18 cellular contexts compared by ENCODE assay signal in genomic region chr6:31762356-31762755, GRCh38. TPM values are rescaled to one million over a fixed set of nuclear protein-coding genes. Genes with fewer than 3 reads are reported as not detected.
DNase-seq lines count a peak whose midpoint lies in the region; ATAC-seq and TF ChIP-seq lines count a peak whose summit lies in the region.
"Had no signal": no experiment of that assay in that cellular context is flagged by ENCODE, and none has a peak within 500 bp of the region (broad histone marks: within the 10 kb centered on the region; RNA-seq: fewer than 3 reads in every experiment).

SAPCD1 (plus strand) TSS chr6:31762656; CDS start chr6:31763055, 399 bp downstream.

- peak within 1 kb of the TSS; percentile 2; the same call in 1 of the 3 replicates for H3K4me3 Mint-ChIP-seq in GM23338
- no peak within 1 kb of the TSS for H3K4me3 Mint-ChIP-seq in activated CD8-positive, alpha-beta T cell treated with anti-CD3 and anti-CD28 coated beads, Interleukin-2, amount 10 ng/mL, durations not matched to agents 7 days and 5 days
- H3K4me3 Mint-ChIP-seq: immature natural killer cell had no signal

- H2BK5ac ChIP-seq in mesendoderm (ENCODE audit: low read length), result no peak within 1 kb of the TSS

- intact Hi-C loops in A673 (cut with micrococcal nuclease; ENCODE audit: unreplicated experiment), result no loop called here

- H3K4me1 Mint-ChIP-seq in GM23338, result peaks cover 24% of the 10 kb centered on the region
- peaks cover 12% of the 10 kb centered on the region for H3K4me1 Mint-ChIP-seq in activated CD8-positive, alpha-beta T cell treated with anti-CD3 and anti-CD28 coated beads, Interleukin-2, amount 10 ng/mL, durations not matched to agents 7 days and 5 days (ENCODE audit: low read depth)
- H3K4me1 Mint-ChIP-seq: immature natural killer cell had no signal

- H3K9me2 ChIP-seq in GM23338 (ENCODE audit: insufficient read depth) (no peaks in the 10 kb centered on the region), Karpas-422 (replicated peaks; ENCODE audit: insufficient read depth, low read length) (no peaks in the 10 kb centered on the region)

- CTCF ChIA-PET in A673 (lab: Charles Lee), result no interaction called here
- CTCF ChIA-PET in activated CD8-positive, alpha-beta T cell treated with anti-CD3 and anti-CD28 coated beads, Interleukin-2, amount 10 ng/mL, durations not matched to agents 7 days and 5 days (lab: Charles Lee), result no interaction called here

- no peaks in the 10 kb centered on the region for H3K4me1 ChIP-seq in A673 (ENCODE audit: insufficient read depth, low read length, poor library complexity, severe bottlenecking)
- peaks cover 14% of the 10 kb centered on the region for H3K4me1 ChIP-seq in GM23338 (ENCODE audit: insufficient read depth)
- H3K4me1 ChIP-seq in mesendoderm (ENCODE audit: control insufficient read depth, low read depth, low read length), result peaks cover 5% of the 10 kb centered on the region
- H3K4me1 ChIP-seq in Karpas-422 (ENCODE audit: low read length), result no peaks in the 10 kb centered on the region

- DNase-seq in A673 (ENCODE audit: low spot score) (no peak), GM23338 (ENCODE audit: low spot score) (no peak), mesendoderm (no peak), Karpas-422 (no peak), NCI-H524 (lab: John Stamatoyannopoulos, UW) (no peak)
- DNase-seq in activated CD8-positive, alpha-beta T cell treated with anti-CD3 and anti-CD28 coated beads, Interleukin-2, amount 10 ng/mL, durations not matched to agents 7 days and 5 days, result no peak
- DNase-seq: aorta; C1 segment of cervical spinal cord; dorsolateral prefrontal cortex; immature natural killer cell; NCI-H2081; NCI-H774; stimulated activated CD4-positive, alpha-beta T cell treated with anti-CD3 and anti-CD28 coated beads, Interleukin-1b, Interleukin-23, amount 100 ng/mL, for 48 hours; stimulated activated CD8-positive, alpha-beta memory T cell treated with anti-CD3 and anti-CD28 coated beads, Interleukin-4, amount 100 ng/mL, for 48 hours had no signal

- ATAC-seq in GM23338 (no peak), GM18517 (IDR thresholded peaks at IDR 0.05; ENCODE audit: unreplicated experiment) (no peak), GM19328 (IDR thresholded peaks at IDR 0.05; ENCODE audit: unreplicated experiment) (no peak)
- no peak for ATAC-seq in activated CD8-positive, alpha-beta T cell treated with anti-CD3 and anti-CD28 coated beads, Interleukin-2, amount 10 ng/mL, durations not matched to agents 7 days and 5 days
- ATAC-seq: gastroesophageal sphincter had no signal

- H3K4me2 ChIP-seq in GM23338 (no peak within 1 kb of the TSS), mesendoderm (ENCODE audit: low read length) (no peak within 1 kb of the TSS), Karpas-422 (ENCODE audit: low read depth, low read length, poor library complexity, severe bottlenecking) (no peak within 1 kb of the TSS)

- TF ChIP-seq CTCF in A673 (conservative IDR thresholded peaks at IDR 0.05; ENCODE audit: low read depth, low read length) (no peak), GM23338 (conservative IDR thresholded peaks at IDR 0.05; ENCODE audit: low read depth in 2 of 2) (no peak)

- no peak within 1 kb of the TSS for H3K4ac ChIP-seq in mesendoderm (ENCODE audit: low read depth, low read length)

- H2BK120ac ChIP-seq in mesendoderm (ENCODE audit: low read depth, low read length), result no peak within 1 kb of the TSS

- WGBS in mesendoderm (ENCODE audit: extremely low coverage, insufficient coverage, low lambda C conversion rate), result no CpG with 5 or more reads among the region's 4 CpGs

- no peak within 1 kb of the TSS for H3K4me3 ChIP-seq in A673 (ENCODE audit: low read depth, low read length, poor library complexity, severe bottlenecking)
- H3K4me3 ChIP-seq in GM23338, result no peak within 1 kb of the TSS
- H3K4me3 ChIP-seq in mesendoderm (ENCODE audit: low read length), result no peak within 1 kb of the TSS
- no peak within 1 kb of the TSS for H3K4me3 ChIP-seq in Karpas-422 (ENCODE audit: low read length)
- H3K4me3 ChIP-seq: dorsolateral prefrontal cortex, gastroesophageal sphincter, HAP-1 had no signal

- H3K27ac ChIP-seq in A673 (ENCODE audit: low read depth, low read length, poor library complexity, severe bottlenecking), result peak within 1 kb of the TSS; percentile 57
- no peak within 1 kb of the TSS for H3K27ac ChIP-seq in GM23338 (ENCODE audit: low read depth)
- H3K27ac ChIP-seq in mesendoderm (ENCODE audit: low read depth, low read length), result peak within 1 kb of the TSS; percentile 25
- H3K27ac ChIP-seq in Karpas-422 (ENCODE audit: low read length), result no peak within 1 kb of the TSS
- H3K27ac ChIP-seq: gastroesophageal sphincter had no signal

- POLR2A ChIA-PET in A673 (lab: Charles Lee; ENCODE audit: low non-redundant PET), result no interaction called here
- POLR2A ChIA-PET in activated CD8-positive, alpha-beta T cell treated with anti-CD3 and anti-CD28 coated beads, Interleukin-2, amount 10 ng/mL, durations not matched to agents 7 days and 5 days (lab: Charles Lee), result no interaction called here

- no peak within 1 kb of the TSS for H4K5ac ChIP-seq in mesendoderm (ENCODE audit: low read length)

- H3K23ac ChIP-seq in mesendoderm (ENCODE audit: low read length), result no peak within 1 kb of the TSS

- no peaks in the 10 kb centered on the region for H3K79me1 ChIP-seq in mesendoderm (ENCODE audit: low read length)

- peak within 1 kb of the TSS; percentile 59; the same call in 1 of the 2 replicates for H3K27ac Mint-ChIP-seq in GM23338
- H3K27ac Mint-ChIP-seq in activated CD8-positive, alpha-beta T cell treated with anti-CD3 and anti-CD28 coated beads, Interleukin-2, amount 10 ng/mL, durations not matched to agents 7 days and 5 days, result peak within 1 kb of the TSS; percentile 61

- H3K9ac ChIP-seq in mesendoderm (ENCODE audit: low read length) (peak within 1 kb of the TSS; percentile 15), Karpas-422 (ENCODE audit: low read length) (no peak within 1 kb of the TSS)

- 0 out of 2 replicates have a peak, but pooled peaks cover 2% of the 10 kb centered on the region for H3F3A ChIP-seq in GM23338 (replicated peaks; ENCODE audit: low read depth)

- H3K79me2 ChIP-seq in GM23338 (replicated peaks; ENCODE audit: insufficient read depth) (no peaks in the 10 kb centered on the region), mesendoderm (ENCODE audit: control insufficient read depth, insufficient read depth, low read length) (no peaks in the 10 kb centered on the region), Karpas-422 (ENCODE audit: low read length) (no peaks in the 10 kb centered on the region)

- H3K36me3 Mint-ChIP-seq in GM23338 (ENCODE audit: low read depth), result peaks cover 22% of the 10 kb centered on the region
- H3K36me3 Mint-ChIP-seq in activated CD8-positive, alpha-beta T cell treated with anti-CD3 and anti-CD28 coated beads, Interleukin-2, amount 10 ng/mL, durations not matched to agents 7 days and 5 days (ENCODE audit: low read depth), result peaks cover 47% of the 10 kb centered on the region

- peaks cover 59% of the 10 kb centered on the region for H3K36me3 ChIP-seq in A673 (ENCODE audit: insufficient read depth, low read length, poor library complexity, severe bottlenecking)
- no peaks in the 10 kb centered on the region for H3K36me3 ChIP-seq in GM23338 (ENCODE audit: insufficient read depth)
- H3K36me3 ChIP-seq in mesendoderm (ENCODE audit: control insufficient read depth, insufficient read depth, low read length), result no peaks in the 10 kb centered on the region
- H3K36me3 ChIP-seq in Karpas-422 (ENCODE audit: insufficient read depth, low read length), result 0 out of 2 replicates have a peak, but pooled peaks cover 7% of the 10 kb centered on the region

- H3K27me3 Mint-ChIP-seq in GM23338 (ENCODE audit: insufficient read depth, low read depth, poor library complexity), result peaks cover 7% of the 10 kb centered on the region
- H3K27me3 Mint-ChIP-seq in activated CD8-positive, alpha-beta T cell treated with anti-CD3 and anti-CD28 coated beads, Interleukin-2, amount 10 ng/mL, durations not matched to agents 7 days and 5 days (ENCODE audit: low read depth), result no peaks in the 10 kb centered on the region

- no peak within 1 kb of the TSS for H2BK15ac ChIP-seq in mesendoderm (replicated peaks; ENCODE audit: low read depth)

- H3K27me3 ChIP-seq in A673 (replicated peaks; ENCODE audit: insufficient read depth, low read depth, low read length, poor library complexity) (no peaks in the 10 kb centered on the region), GM23338 (ENCODE audit: insufficient read depth) (no peaks in the 10 kb centered on the region), mesendoderm (ENCODE audit: insufficient read depth, low read length, poor library complexity) (no peaks in the 10 kb centered on the region), Karpas-422 (ENCODE audit: low read length) (no peaks in the 10 kb centered on the region)
- H3K27me3 ChIP-seq: dorsolateral prefrontal cortex, gastroesophageal sphincter had no signal

- no peaks in the 10 kb centered on the region; the same call in 2 of the 3 replicates for H3K9me3 Mint-ChIP-seq in GM23338
- H3K9me3 Mint-ChIP-seq in activated CD8-positive, alpha-beta T cell treated with anti-CD3 and anti-CD28 coated beads, Interleukin-2, amount 10 ng/mL, durations not matched to agents 7 days and 5 days (ENCODE audit: insufficient read depth), result no peaks in the 10 kb centered on the region
- H3K9me3 Mint-ChIP-seq: immature natural killer cell had no signal

- H2AK5ac ChIP-seq in mesendoderm (ENCODE audit: low read length), result no peak within 1 kb of the TSS

- no peaks in the 10 kb centered on the region for H4K20me1 ChIP-seq in GM23338 (replicated peaks; ENCODE audit: insufficient read depth)
- no peaks in the 10 kb centered on the region for H4K20me1 ChIP-seq in Karpas-422 (ENCODE audit: insufficient read depth, low read depth, low read length)

- H2AFZ ChIP-seq in GM23338 (no peak within 1 kb of the TSS), Karpas-422 (ENCODE audit: low read length) (no peak within 1 kb of the TSS)

- H4K8ac ChIP-seq in mesendoderm (ENCODE audit: low read depth, low read length), result no peak within 1 kb of the TSS

- H3K18ac ChIP-seq in mesendoderm (ENCODE audit: low read length), result no peak within 1 kb of the TSS

- no TSS peak for BruUV-seq in A673 (replicated peaks; lab: Mats Ljungman, UMichigan)

- H3K9me3 ChIP-seq in A673 (ENCODE audit: low read depth, low read length, poor library complexity, severe bottlenecking), result no peaks in the 10 kb centered on the region
- no peaks in the 10 kb centered on the region for H3K9me3 ChIP-seq in Karpas-422 (ENCODE audit: low read length)
- H3K9me3 ChIP-seq: gastroesophageal sphincter, HAP-1 had no signal

- peak within 1 kb of the TSS; percentile 46 for H3K56ac ChIP-seq in mesendoderm (ENCODE audit: low read length)

TF ChIP-seq in GM23338, 12 proteins besides CTCF, POLR2A, EP300 and RAD21 (continues in another document):
- no peak for TF ChIP-seq STAT1 (IDR thresholded peaks at IDR 0.05; ENCODE audit: unreplicated experiment)

RNA-seq across cellular contexts. Expression of gene SAPCD1, which starts in this region (rescaled TPM):
- 9.9 and 19.9 TPM in 2 replicates for total RNA-seq in A673 (2021)
- 3.9 TPM in 1 of 2 replicates, not detected in the other for total RNA-seq in GM23338 (2014; rRNA removed; shearing (Covaris generic))
- 4.5 and 5.0 TPM in 2 replicates for polyA plus RNA-seq in GM23338 (2016; fragmentation: Nextera tagmentation; extraction: Ambion mirVana)
- 10 to 100 TPM; 14.3 to 15.4 TPM for total RNA-seq in activated CD8-positive, alpha-beta T cell treated with anti-CD3 and anti-CD28 coated beads, Interleukin-2, amount 10 ng/mL, durations not matched to agents 7 days and 5 days
- polyA plus RNA-seq in mesendoderm (2013, experiment 1 of 2), result 0.42 TPM
- polyA plus RNA-seq in mesendoderm (2013, experiment 2 of 2), result 0.88 TPM
- 1.8 and 14.0 TPM in 2 replicates for total RNA-seq in Karpas-422 (2014; rRNA removed; shearing (Covaris generic); ENCODE audit: low replicate concordance)
- polyA plus RNA-seq: immature natural killer cell had no signal

Comparison
In these comparisons a context has a peak if more than half of its experiments do, and no peak if none do; other contexts are left out.
1. H3K27ac ChIP-seq: peak in A673 (single experiment) and mesendoderm (single experiment); none in GM23338 (single experiment) and Karpas-422 (single experiment).